In the genomic region with DNA sequence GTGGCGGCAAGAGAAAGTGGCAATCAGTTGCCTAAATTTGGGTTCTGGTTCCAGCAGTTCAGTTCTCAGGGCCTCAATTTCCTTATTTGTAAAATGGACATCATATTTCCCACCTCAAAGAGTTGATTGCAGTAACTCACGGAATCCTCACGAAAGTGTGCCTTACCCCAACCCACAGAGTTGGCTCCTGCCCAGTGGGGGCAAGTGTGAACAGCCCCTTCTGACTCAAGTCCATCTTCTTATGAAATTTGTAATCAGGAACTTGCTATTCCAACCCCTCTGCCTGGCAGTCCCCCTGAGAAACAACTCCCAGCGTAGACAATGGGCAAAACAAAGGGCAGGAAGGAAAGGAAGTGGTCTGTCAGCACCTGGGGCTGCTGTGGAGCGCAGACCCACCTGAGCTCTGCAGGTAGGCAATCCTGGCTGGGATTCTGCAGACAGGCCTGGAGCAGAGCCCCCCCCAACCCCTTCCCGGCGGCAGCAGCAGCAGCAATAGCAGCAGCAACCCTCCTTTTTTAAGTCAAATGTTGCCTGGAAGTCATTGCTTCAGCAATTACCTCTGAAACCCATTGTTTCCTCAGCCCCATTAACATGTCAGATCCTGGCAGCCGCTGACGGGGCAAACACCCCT, we compare ENCODE assay signal across 18 cellular contexts.
A peak's percentile ranks its signal among the peaks of the same experiment; 100 is the strongest.
DNase-seq lines count a peak whose midpoint lies in the region; ATAC-seq, FAIRE-seq and TF ChIP-seq lines count a peak whose summit lies in the region.
"Had no signal": no experiment of that assay in that cellular context is flagged by ENCODE, and none has a peak within 500 bp of the region (broad histone marks: within the 10 kb centered on the region; RNA-seq: fewer than 3 reads in every experiment).

No MANE protein-coding gene starts in this region.

- peak overlapping the region; percentile 99 for H2BK5ac ChIP-seq in H1 (ENCODE audit: low read depth, low read length)

- peak overlapping the region; percentile 7 for H4K5ac ChIP-seq in H1 (ENCODE audit: insufficient read length, low read depth, low read length)

- H3K14ac ChIP-seq in H1 (ENCODE audit: insufficient read length) = no peak overlapping the region

- TF ChIP-seq POLR2A in H1 (IDR thresholded peaks at IDR 0.05; ENCODE audit: control extremely low read depth in 1 of 2, low read depth in 2 of 2, low read length in 2 of 2) (no peak), spleen (IDR thresholded peaks at IDR 0.05) (no peak)

- H3K27me3 ChIP-seq in HUES48 (ENCODE audit: control insufficient read depth, insufficient read depth, low read length) (no peaks in the 10 kb centered on the region), H1 (replicated peaks in 1 of 4; ENCODE audit: control insufficient read depth in 3 of 4, extremely low read depth in 1 of 4, insufficient read depth in 3 of 4, low read length in 3 of 4) (no peaks in the 10 kb centered on the region), spleen (replicated peaks in 1 of 7) (peaks cover 0 to 87% (median 8%) of the 10 kb centered on the region in 7 donors), osteoblast (ENCODE audit: insufficient read depth, low read length) (peaks cover 11% of the 10 kb centered on the region)

- peak overlapping the region; percentile 81 for H4K91ac ChIP-seq in H1 (replicated peaks; ENCODE audit: insufficient read length, low read length)

- TF ChIP-seq EP300 in H1 (IDR thresholded peaks at IDR 0.05; ENCODE audit: borderline replicate concordance in 1 of 2, low read depth in 2 of 2, low read length in 2 of 2) = peak in 1 of 2 experiments; percentile 92; a peak in 2 of 3 replicates

- H4K20me1 ChIP-seq in H1 (replicated peaks in 1 of 2; ENCODE audit: control insufficient read depth in 1 of 2, insufficient read depth in 2 of 2, low read length in 2 of 2) (no peaks in the 10 kb centered on the region), osteoblast (ENCODE audit: insufficient read depth, low read length) (no peaks in the 10 kb centered on the region)

- H2AFZ ChIP-seq in H1 (ENCODE audit: low read length) (no peak overlapping the region), osteoblast (ENCODE audit: low read length) (no peak overlapping the region)

- H3K36me3 ChIP-seq in HUES48 (ENCODE audit: control insufficient read depth, insufficient read depth, low read length) (no peaks in the 10 kb centered on the region), H1 (ENCODE audit: control insufficient read depth in 2 of 4, insufficient read depth in 4 of 4, low read length in 3 of 4) (no peaks in the 10 kb centered on the region), spleen (no peaks in the 10 kb centered on the region), osteoblast (ENCODE audit: insufficient read depth, low read length) (no peaks in the 10 kb centered on the region)

- H2BK20ac ChIP-seq in H1 (ENCODE audit: low read length) = peak overlapping the region; percentile 100

- peak overlapping the region; percentile 59 for H3K9ac ChIP-seq in HUES48 (ENCODE audit: low read depth, low read length)
- H3K9ac ChIP-seq in H1 (replicated peaks in 1 of 4; ENCODE audit: extremely low read depth in 1 of 4, low read depth in 3 of 4, low read length in 3 of 4) = peak overlapping the region in 2 of 4 experiments; percentile 35 to 46; a peak in 3 of 7 replicates

- WGBS in H1 (ENCODE audit: extremely low coverage in 1 of 2, insufficient coverage in 1 of 2, insufficient read length in 1 of 2, insufficient replicate concordance in 2 of 2, low coverage in 1 of 2, low lambda C conversion rate in 2 of 2, missing lambda C conversion rate in 1 of 2), 2 experiments = 4% methylated on average over 9 of the region's 9 CpGs; no CpG with 5 or more reads in 1 of the 2 experiments
- 39 to 50% (median 47%) methylated on average over 7 to 9 of the region's 9 CpGs for WGBS in spleen, 5 donors

- H2BK12ac ChIP-seq in H1 (ENCODE audit: low read depth, low read length) = peak overlapping the region; percentile 98

- H3K4ac ChIP-seq in H1 (replicated peaks; ENCODE audit: insufficient read length, low read depth, low read length) = peak overlapping the region; percentile 63

- H4K8ac ChIP-seq in H1 (ENCODE audit: extremely low read depth, insufficient read depth, low read length) = no peak overlapping the region

- H3K18ac ChIP-seq in H1 (ENCODE audit: extremely low read depth, low read length) = peak overlapping the region; percentile 99

- H3K4me3 ChIP-seq in HUES48 (ENCODE audit: low read depth, low read length) (no peak overlapping the region), H1 (ENCODE audit: extremely low read depth in 1 of 4, insufficient read depth in 2 of 4, low read depth in 3 of 4, low read length in 4 of 4) (peak overlapping the region in 1 of 4 experiments; percentile 25; a peak in 1 of 8 replicates), spleen (no peak overlapping the region), osteoblast (ENCODE audit: insufficient read depth, low read length) (no peak overlapping the region)

- no peak overlapping the region for H3K23ac ChIP-seq in H1 (ENCODE audit: insufficient read length)

- CTCF ChIA-PET in H1 (lab: Charles Lee; ENCODE audit: partially characterized antibody) = interaction anchor here (1.2 to 1.7 kb wide), 4 partner anchors 10 to 108 kb away, joined by 3 to 6 read pairs (median 3); no protein-coding TSS in a partner anchor

- peak overlapping the region; percentile 82; the same call in 1 of the 2 replicates for H2BK15ac ChIP-seq in H1 (ENCODE audit: low read length)

- TF ChIP-seq RAD21 in H1 (IDR thresholded peaks at IDR 0.05 in 1 of 2, conservative IDR thresholded peaks at IDR 0.05 in 1 of 2; ENCODE audit: low read depth in 2 of 2, low read length in 2 of 2) = peak; percentile 28 to 50

- TF ChIP-seq CTCF in H1 (IDR thresholded peaks at IDR 0.05; ENCODE audit: control extremely low read depth in 1 of 3, insufficient read depth in 1 of 3, low read depth in 1 of 3, low read length in 3 of 3) = no peak
- no peak for TF ChIP-seq CTCF in spleen (IDR thresholded peaks at IDR 0.05 in 8 of 11, conservative IDR thresholded peaks at IDR 0.05 in 3 of 11)
- no peak for TF ChIP-seq CTCF in osteoblast (IDR thresholded peaks at IDR 0.05; ENCODE audit: extremely low read depth, low read depth, low read length)

- H3K79me2 ChIP-seq in H1 (ENCODE audit: control insufficient read depth in 1 of 2, insufficient read depth in 2 of 2, low read length in 2 of 2) (no peaks in the 10 kb centered on the region), osteoblast (ENCODE audit: insufficient read depth, low read length) (no peaks in the 10 kb centered on the region)

- peak overlapping the region; percentile 92 for H3K27ac ChIP-seq in HUES48 (ENCODE audit: low read depth, low read length)
- peak overlapping the region; percentile 85; the same call in 1 of the 2 replicates for H3K27ac ChIP-seq in H1 (ENCODE audit: low read depth, low read length)
- H3K27ac ChIP-seq in spleen = no peak overlapping the region
- no peak overlapping the region for H3K27ac ChIP-seq in osteoblast (ENCODE audit: low read depth, low read length)

- H3K56ac ChIP-seq in H1 (replicated peaks; ENCODE audit: insufficient read length, low read depth, low read length) = peak overlapping the region; percentile 84

- H3K9me3 ChIP-seq in HUES48 (ENCODE audit: control insufficient read depth, insufficient read depth, low read length) = no peaks in the 10 kb centered on the region
- no peaks in the 10 kb centered on the region; a peak in 1 of 4 replicates for H3K9me3 ChIP-seq in H1 (ENCODE audit: insufficient read depth in 2 of 2, low read depth in 1 of 2, low read length in 1 of 2)
- no peaks in the 10 kb centered on the region for H3K9me3 ChIP-seq in spleen
- no peaks in the 10 kb centered on the region for H3K9me3 ChIP-seq in osteoblast (ENCODE audit: low read depth, low read length)

- H3K79me1 ChIP-seq in H1 (ENCODE audit: low read depth, low read length) = no peaks in the 10 kb centered on the region

- H3K4me1 ChIP-seq in HUES48 (ENCODE audit: control insufficient read depth, insufficient read depth, low read length) = peaks cover 41% of the 10 kb centered on the region
- peaks cover 16 to 40% (median 26%) of the 10 kb centered on the region in 4 experiments for H3K4me1 ChIP-seq in H1 (replicated peaks in 1 of 4; ENCODE audit: control insufficient read depth in 3 of 4, insufficient read depth in 4 of 4, low read length in 3 of 4)
- H3K4me1 ChIP-seq in spleen = peaks cover 0 to 6% (median 0%) of the 10 kb centered on the region in 6 donors
- no peaks in the 10 kb centered on the region for H3K4me1 ChIP-seq in osteoblast (ENCODE audit: insufficient read depth, low read length)

- H2AK5ac ChIP-seq in H1 (ENCODE audit: low read depth, low read length) = peak overlapping the region; percentile 29

- POLR2A ChIA-PET in H1 (lab: Charles Lee; ENCODE audit: partially characterized antibody) = interaction anchor here (0.7 to 5.3 kb wide), 7 partner anchors 9 to 162 kb away, joined by 3 to 15 read pairs (median 4); no protein-coding TSS in a partner anchor

- no peaks in the 10 kb centered on the region for H3K23me2 ChIP-seq in H1 (ENCODE audit: low read depth, low read length)

- no peak for ATAC-seq in Right ventricle myocardium inferior
- ATAC-seq: PC-3 had no signal

- intact Hi-C loops in spleen (cut with DNase I; ENCODE audit: low total_unique reads) = no loop called here
- intact Hi-C loops in Right ventricle myocardium inferior (cut with DNase I) = no loop called here

- peak overlapping the region; percentile 32 to 57 for H3K4me2 ChIP-seq in H1 (ENCODE audit: insufficient read depth in 1 of 2, low read depth in 2 of 2, low read length in 2 of 2)
- no peak overlapping the region for H3K4me2 ChIP-seq in osteoblast (ENCODE audit: insufficient read depth, low read length)

- peak; percentile 82 for FAIRE-seq in H1 (lab: Jason Lieb, UNC)
- FAIRE-seq: G401.6, GM12891, HTR-8/SVneo had no signal

- H2BK120ac ChIP-seq in H1 (replicated peaks; ENCODE audit: low read depth, low read length) = peak overlapping the region; percentile 91

- DNase-seq in H1 (ENCODE audit: low read depth in 1 of 2, low spot score in 2 of 2) (peak; percentile 76 to 85), iPS-NIHi11 (ENCODE audit: low spot score) (peak; percentile 81), spleen (peak; percentile 41), osteoblast (ENCODE audit: insufficient read length, low spot score, missing footprints) (no peak), T-helper 1 cell (no peak), Right ventricle myocardium inferior (ENCODE audit: missing footprints) (no peak)
- DNase-seq: AML-193, DMS53, KG1, NCI-H1092, NCI-H2107, NCI-H345, NCI-H526 treated with DMSO at 0.1 percent for 48 hours, PC-3 had no signal

TF ChIP-seq in H1, 55 proteins besides CTCF, POLR2A, EP300 and RAD21 (continues in another document):
- TF ChIP-seq, protein P1, sequence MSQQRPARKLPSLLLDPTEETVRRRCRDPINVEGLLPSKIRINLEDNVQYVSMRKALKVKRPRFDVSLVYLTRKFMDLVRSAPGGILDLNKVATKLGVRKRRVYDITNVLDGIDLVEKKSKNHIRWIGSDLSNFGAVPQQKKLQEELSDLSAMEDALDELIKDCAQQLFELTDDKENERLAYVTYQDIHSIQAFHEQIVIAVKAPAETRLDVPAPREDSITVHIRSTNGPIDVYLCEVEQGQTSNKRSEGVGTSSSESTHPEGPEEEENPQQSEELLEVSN (IDR thresholded peaks at IDR 0.05) = 0 out of 2 replicates have a peak, but pooled peaks have one; percentile 20
- TF ChIP-seq, protein P2, sequence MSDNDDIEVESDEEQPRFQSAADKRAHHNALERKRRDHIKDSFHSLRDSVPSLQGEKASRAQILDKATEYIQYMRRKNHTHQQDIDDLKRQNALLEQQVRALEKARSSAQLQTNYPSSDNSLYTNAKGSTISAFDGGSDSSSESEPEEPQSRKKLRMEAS (IDR thresholded peaks at IDR 0.05) = peak; percentile 52; the same call in 1 of the 2 replicates

Comparison
In these comparisons a context has a peak if more than half of its experiments do, and no peak if none do; other contexts are left out.
1. H3K27ac ChIP-seq: peak in HUES48 (single experiment) and H1 (single experiment); none in spleen (0 of 8) and osteoblast (single experiment).
2. DNase-seq: peak in H1 (2 of 2), iPS-NIHi11 (single experiment) and spleen (single experiment); none in osteoblast (single experiment), T-helper 1 cell (0 of 5) and Right ventricle myocardium inferior (single experiment).